ENCODE assay signal across 8 cellular contexts in the genomic region with DNA sequence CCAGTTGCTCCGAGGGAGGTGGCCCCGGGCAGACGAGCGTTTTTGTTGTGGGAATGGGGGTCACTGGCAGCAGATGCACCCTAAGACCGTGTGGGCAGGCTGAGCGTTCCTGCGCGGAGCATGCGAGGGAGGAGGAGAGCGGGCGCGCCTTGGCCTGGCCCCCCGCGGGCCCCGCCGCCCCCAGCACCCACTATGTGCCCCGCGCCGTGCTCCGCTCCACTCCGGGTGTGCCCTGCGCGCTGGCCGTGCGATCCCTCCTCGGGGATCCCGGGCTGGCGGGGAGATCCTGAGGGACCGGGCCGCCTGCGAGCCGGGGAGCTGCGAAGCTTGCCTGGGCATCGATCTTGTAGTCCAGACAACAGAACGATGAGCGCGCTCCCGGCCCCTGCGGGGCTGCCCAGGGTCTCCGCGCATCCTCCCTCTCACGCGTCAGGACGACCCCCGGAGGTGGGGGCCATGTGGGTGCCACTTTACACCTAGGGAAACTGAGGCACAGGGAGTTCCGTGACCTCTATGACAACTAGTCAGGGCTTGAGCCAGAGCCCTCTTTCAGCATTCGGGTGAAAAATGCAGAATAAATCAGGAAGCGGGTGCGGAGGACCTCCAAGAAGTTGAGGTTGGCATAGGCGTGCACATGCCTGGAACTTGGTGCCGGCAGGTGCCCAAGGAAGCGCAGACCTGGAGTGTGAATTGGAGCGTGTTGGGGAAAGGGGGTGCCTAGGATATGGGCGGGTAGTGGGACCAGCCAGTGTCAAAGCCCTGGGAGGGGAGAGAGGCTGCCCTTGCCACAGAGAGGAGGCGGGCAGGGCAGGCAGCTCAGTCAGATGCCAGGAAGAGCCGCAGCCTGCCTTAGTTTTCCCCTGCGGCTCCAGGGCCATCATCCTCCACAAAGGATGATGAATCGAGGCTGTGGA. TPM values are rescaled to one million over a fixed set of nuclear protein-coding genes. Genes with fewer than 3 reads are reported as not detected.
A peak's percentile ranks its signal among the peaks of the same experiment; 100 is the strongest.
DNase-seq lines count a peak whose midpoint lies in the region; ATAC-seq lines count a peak whose summit lies in the region.

No MANE protein-coding gene starts in this region.

- peak overlapping the region; percentile 69 for H3K27ac ChIP-seq in CD4-positive, alpha-beta memory T cell (ENCODE audit: low read depth, low read length)
- peak overlapping the region; percentile 98 for H3K27ac ChIP-seq in right cardiac atrium (ENCODE audit: low read length)

- H3K36me3 ChIP-seq in CD4-positive, alpha-beta memory T cell (ENCODE audit: insufficient read depth, low read length), result no peaks in the 10 kb centered on the region
- no peaks in the 10 kb centered on the region for H3K36me3 ChIP-seq in skeletal muscle satellite cell (ENCODE audit: insufficient read depth, low read length)

- H3K4me2 ChIP-seq in skeletal muscle satellite cell (ENCODE audit: low read length), result peak overlapping the region; percentile 99

- peaks cover 0 to 13% (median 0%) of the 10 kb centered on the region in 8 donors for H3K9me3 Mint-ChIP-seq in CD4-positive, alpha-beta memory T cell
- H3K9me3 Mint-ChIP-seq in activated T-helper 17 cell treated with anti-CD3 and anti-CD28 coated beads, Interleukin-2, amount 50 U/mL, for 72 hours, result no peaks in the 10 kb centered on the region

- 16% methylated on average over 58 of the region's 58 CpGs for whole genome bisulfite sequencing in right cardiac atrium

- peak overlapping the region in 5 of 7 donors; percentile 77 to 98 (median 86) for H3K27ac Mint-ChIP-seq in CD4-positive, alpha-beta memory T cell
- H3K27ac Mint-ChIP-seq in activated T-helper 17 cell treated with anti-CD3 and anti-CD28 coated beads, Interleukin-2, amount 50 U/mL, for 72 hours, result peak overlapping the region; percentile 77

- CTCF ChIA-PET in CD4-positive, alpha-beta memory T cell (lab: Charles Lee; ENCODE audit: partially characterized antibody), result no interaction called here

- no peaks in the 10 kb centered on the region for H3K27me3 ChIP-seq in CD4-positive, alpha-beta memory T cell (ENCODE audit: insufficient read depth, low read length)
- H3K27me3 ChIP-seq in right cardiac atrium (ENCODE audit: control insufficient read depth, insufficient read depth) (no peaks in the 10 kb centered on the region), skeletal muscle satellite cell (ENCODE audit: control insufficient read depth, insufficient read depth, low read length) (peaks cover 28% of the 10 kb centered on the region)

- H3K4me3 Mint-ChIP-seq in CD4-positive, alpha-beta memory T cell, result peak overlapping the region; percentile 59 to 90 (median 84)
- H3K4me3 Mint-ChIP-seq in activated T-helper 17 cell treated with anti-CD3 and anti-CD28 coated beads, Interleukin-2, amount 50 U/mL, for 72 hours, result peak overlapping the region; percentile 68

- peaks cover 27 to 45% (median 35%) of the 10 kb centered on the region in 4 donors for H3K4me1 Mint-ChIP-seq in CD4-positive, alpha-beta memory T cell
- peaks cover 21% of the 10 kb centered on the region for H3K4me1 Mint-ChIP-seq in activated T-helper 17 cell treated with anti-CD3 and anti-CD28 coated beads, Interleukin-2, amount 50 U/mL, for 72 hours

- H3K9me3 ChIP-seq in CD4-positive, alpha-beta memory T cell (ENCODE audit: control insufficient read depth in 1 of 2, low read length in 2 of 2), result no peaks in the 10 kb centered on the region
- H3K9me3 ChIP-seq in right cardiac atrium (ENCODE audit: control insufficient read depth, low read length) (no peaks in the 10 kb centered on the region), skeletal muscle satellite cell (replicated peaks; ENCODE audit: low read length) (no peaks in the 10 kb centered on the region)

- peaks cover 6 to 13% of the 10 kb centered on the region in 2 donors for H3K27me3 Mint-ChIP-seq in CD4-positive, alpha-beta memory T cell
- no peaks in the 10 kb centered on the region for H3K27me3 Mint-ChIP-seq in activated T-helper 17 cell treated with anti-CD3 and anti-CD28 coated beads, Interleukin-2, amount 50 U/mL, for 72 hours

- peaks cover 41% of the 10 kb centered on the region for H3K4me1 ChIP-seq in CD4-positive, alpha-beta memory T cell (ENCODE audit: insufficient read depth, low read length)
- H3K4me1 ChIP-seq in right cardiac atrium (ENCODE audit: control insufficient read depth, insufficient read depth, low read length) (peaks cover 5% of the 10 kb centered on the region), skeletal muscle satellite cell (ENCODE audit: control insufficient read depth, insufficient read depth, low read length) (peaks cover 19% of the 10 kb centered on the region)

- H3K9ac ChIP-seq in skeletal muscle satellite cell (ENCODE audit: low read depth, low read length), result peak overlapping the region; percentile 90

- POLR2A ChIA-PET in CD4-positive, alpha-beta memory T cell (lab: Charles Lee; ENCODE audit: partially characterized antibody), result interaction anchor here (0.6 to 1.3 kb wide), 6 partner anchors 9 to 330 kb away, joined by 3 to 4 read pairs (median 3); partner anchors contain the start of gene PPP6R3

- no peak for DNase-seq in CD4-positive, alpha-beta memory T cell
- DNase-seq in right cardiac atrium (peak; percentile 38 to 76 (median 74)), DMS79 treated with DMSO at 0.1 percent for 48 hours (lab: John Stamatoyannopoulos, UW) (no peak), H4 (ENCODE audit: low spot score) (no peak)

- peaks cover 0 to 16% of the 10 kb centered on the region in 2 donors for H3K36me3 Mint-ChIP-seq in CD4-positive, alpha-beta memory T cell
- H3K36me3 Mint-ChIP-seq in activated T-helper 17 cell treated with anti-CD3 and anti-CD28 coated beads, Interleukin-2, amount 50 U/mL, for 72 hours (ENCODE audit: low read depth), result peaks cover 13% of the 10 kb centered on the region

- ATAC-seq in HG03159 (IDR thresholded peaks at IDR 0.05; ENCODE audit: unreplicated experiment), result peak; percentile 6
- peak; percentile 11 for ATAC-seq in activated T-helper 17 cell treated with anti-CD3 and anti-CD28 coated beads, Interleukin-2, amount 50 U/mL, for 72 hours (replicated peaks)
- ATAC-seq in right cardiac atrium, result peak; percentile 38 to 53
- ATAC-seq in GM21717 (IDR thresholded peaks at IDR 0.05; ENCODE audit: unreplicated experiment), result no peak

- intact Hi-C loops in CD4-positive, alpha-beta memory T cell (cut with micrococcal nuclease), result loop anchor here (5.0 kb wide), 2 partner anchors 212 to 248 kb away; partner anchors contain the start of genes PPP6R3 and UNC93B1
- intact Hi-C loops in right cardiac atrium (cut with DNase I), result loop anchor here in 1 of 4 donors (10.0 kb wide), 1 partner anchor 80 kb away; no protein-coding TSS in a partner anchor

- H3K4me3 ChIP-seq in CD4-positive, alpha-beta memory T cell (ENCODE audit: low read length in 2 of 2), result peak overlapping the region; percentile 36 to 75
- H3K4me3 ChIP-seq in right cardiac atrium (ENCODE audit: low read length) (peak overlapping the region; percentile 98), skeletal muscle satellite cell (ENCODE audit: low read length) (peak overlapping the region; percentile 91)

RNA-seq across cellular contexts. Expression of gene KMT5B, which starts 1.3 kb away (rescaled TPM):
- 10 to 100 TPM; 60.5 to 61.7 TPM for total RNA-seq in CD4-positive, alpha-beta memory T cell
- 10 to 100 TPM; 27.9 to 45.6 TPM for polyA plus RNA-seq in CD4-positive, alpha-beta memory T cell
- 10 to 100 TPM; 20.1 to 30.0 TPM for total RNA-seq in activated T-helper 17 cell treated with anti-CD3 and anti-CD28 coated beads, Interleukin-2, amount 50 U/mL, for 72 hours
- total RNA-seq in right cardiac atrium, result 10 to 100 TPM; 28.2 to 31.4 (median 30.6) TPM
- polyA plus RNA-seq in right cardiac atrium, result 14.2 TPM
- 14.6 and 17.0 TPM in 2 replicates for total RNA-seq in skeletal muscle satellite cell (2012; rRNA removed)
- 9.0 and 12.4 TPM in 2 replicates for total RNA-seq in H4 (2014; rRNA removed; shearing (Covaris generic))

RNA-seq across cellular contexts. Expression of gene C11orf24, which starts 57.3 kb away (rescaled TPM):
- total RNA-seq in CD4-positive, alpha-beta memory T cell, result 10 to 100 TPM; 19.1 to 20.3 TPM
- 10 to 100 TPM in 1 of 2 donors, 1 to 10 TPM in 1; 7.7 to 17.6 TPM for polyA plus RNA-seq in CD4-positive, alpha-beta memory T cell
- total RNA-seq in activated T-helper 17 cell treated with anti-CD3 and anti-CD28 coated beads, Interleukin-2, amount 50 U/mL, for 72 hours, result 10 to 100 TPM; 26.6 to 38.7 TPM
- total RNA-seq in right cardiac atrium, result 10 to 100 TPM; 18.9 to 40.1 (median 25.3) TPM
- 28.7 TPM for polyA plus RNA-seq in right cardiac atrium
- total RNA-seq in skeletal muscle satellite cell (2012; rRNA removed), result 36.0 and 71.0 TPM in 2 replicates
- total RNA-seq in H4 (2014; rRNA removed; shearing (Covaris generic)), result 61.7 and 62.5 TPM in 2 replicates

Comparison
In these comparisons a context has a peak if more than half of its experiments do, and no peak if none do; other contexts are left out.
1. DNase-seq: peak in right cardiac atrium (3 of 3); none in CD4-positive, alpha-beta memory T cell (0 of 5), DMS79 treated with DMSO at 0.1 percent for 48 hours (single experiment) and H4 (single experiment).
2. Peak in every context shown above with its lines, with median percentiles within 50 percentile points of each other: H3K4me3 ChIP-seq.